In the genomic region with DNA sequence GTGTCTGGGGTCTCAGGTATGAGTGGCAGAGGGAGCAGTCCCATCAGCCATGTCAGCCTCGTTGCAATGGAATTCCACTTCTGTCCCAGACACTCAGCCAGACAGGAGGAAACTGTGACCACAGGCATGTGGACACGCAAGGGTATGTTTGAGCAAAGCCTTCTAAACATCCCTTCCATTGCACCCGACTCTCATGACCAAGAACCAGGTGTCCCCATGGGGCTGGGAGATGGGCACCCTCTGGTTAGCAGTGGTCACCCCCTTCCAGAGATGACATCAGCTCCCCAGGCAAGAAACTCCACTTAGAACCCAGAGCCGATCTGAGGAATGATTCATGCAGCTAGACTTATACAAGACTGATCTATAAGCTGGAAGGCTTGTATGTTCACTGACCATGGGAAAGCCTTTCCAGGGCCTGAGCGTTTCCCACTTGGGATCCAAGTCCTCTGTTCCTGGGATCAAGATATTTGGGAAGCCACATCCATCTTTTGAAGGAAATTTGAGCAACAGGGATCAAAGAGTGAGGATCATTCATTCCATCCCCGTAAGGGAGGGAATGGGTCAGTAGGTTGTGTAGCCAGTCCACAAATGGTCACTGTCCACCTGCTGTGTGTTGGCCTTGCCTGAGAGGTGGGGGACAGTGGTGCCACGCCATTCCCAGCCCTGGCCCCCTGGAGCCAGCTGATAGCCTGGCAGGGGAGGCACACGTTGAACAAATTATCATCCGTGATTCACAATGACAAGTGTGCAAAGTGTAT, we compare ENCODE assay signal across 10 cellular contexts. TPM values are rescaled to one million over a fixed set of nuclear protein-coding genes. Genes with fewer than 3 reads are reported as not detected.
A peak's percentile ranks its signal among the peaks of the same experiment; 100 is the strongest.
DNase-seq lines count a peak whose midpoint lies in the region; ATAC-seq and FAIRE-seq lines count a peak whose summit lies in the region.
"Had no signal": no experiment of that assay in that cellular context is flagged by ENCODE, and none has a peak within 500 bp of the region (broad histone marks: within the 10 kb centered on the region; RNA-seq: fewer than 3 reads in every experiment).

No MANE protein-coding gene starts in this region.

- H3K36me3 Mint-ChIP-seq in activated naive CD8-positive, alpha-beta T cell treated with anti-CD3 and anti-CD28 coated beads, Interleukin-2, amount 10 ng/mL, durations not matched to agents 7 days and 5 days, result no peaks in the 10 kb centered on the region
- no peaks in the 10 kb centered on the region for H3K36me3 Mint-ChIP-seq in activated naive CD8-positive, alpha-beta T cell treated with anti-CD3 and anti-CD28 coated beads, Interleukin-2, amount 50 U/mL, for 24 hours (ENCODE audit: low read depth)
- no peaks in the 10 kb centered on the region for H3K36me3 Mint-ChIP-seq in T-helper 17 cell (ENCODE audit: low read depth)

- intact Hi-C loops in posterior vena cava (cut with DNase I), result loop anchor here (5.0 to 10.0 kb wide), 3 partner anchors 125 to 388 kb away; a partner anchor contains a TSS

- no peak for FAIRE-seq in urothelium cell line (lab: Jason Lieb, UNC)

- ATAC-seq in activated naive CD8-positive, alpha-beta T cell treated with anti-CD3 and anti-CD28 coated beads, Interleukin-2, amount 10 ng/mL, durations not matched to agents 7 days and 5 days (ENCODE audit: low read depth), result no peak
- no peak for ATAC-seq in activated naive CD8-positive, alpha-beta T cell treated with anti-CD3 and anti-CD28 coated beads, Interleukin-2, amount 50 U/mL, for 24 hours
- ATAC-seq in T-helper 17 cell, result no peak

- no peak for DNase-seq in activated naive CD8-positive, alpha-beta T cell treated with anti-CD3 and anti-CD28 coated beads, Interleukin-2, amount 10 ng/mL, durations not matched to agents 7 days and 5 days
- no peak for DNase-seq in activated naive CD8-positive, alpha-beta T cell treated with anti-CD3 and anti-CD28 coated beads, Interleukin-2, amount 50 U/mL, for 24 hours
- DNase-seq in T-helper 17 cell (no peak), fibroblast of peridontal ligament (ENCODE audit: extremely low read depth) (peak; percentile 18), urothelium cell line (ENCODE audit: low spot score) (peak; percentile 58), posterior vena cava (ENCODE audit: low spot score) (no peak), NCI-H748 treated with DMSO at 0.1 percent for 48 hours (lab: John Stamatoyannopoulos, UW) (no peak), NCI-H446 (lab: John Stamatoyannopoulos, UW) (no peak)

- peaks cover 16% of the 10 kb centered on the region for H3K4me1 Mint-ChIP-seq in activated naive CD8-positive, alpha-beta T cell treated with anti-CD3 and anti-CD28 coated beads, Interleukin-2, amount 10 ng/mL, durations not matched to agents 7 days and 5 days
- peaks cover 43% of the 10 kb centered on the region for H3K4me1 Mint-ChIP-seq in activated naive CD8-positive, alpha-beta T cell treated with anti-CD3 and anti-CD28 coated beads, Interleukin-2, amount 50 U/mL, for 24 hours
- H3K4me1 Mint-ChIP-seq in T-helper 17 cell, result peaks cover 24% of the 10 kb centered on the region

- H3K27me3 Mint-ChIP-seq in activated naive CD8-positive, alpha-beta T cell treated with anti-CD3 and anti-CD28 coated beads, Interleukin-2, amount 10 ng/mL, durations not matched to agents 7 days and 5 days, result peaks cover 2% of the 10 kb centered on the region
- H3K27me3 Mint-ChIP-seq in activated naive CD8-positive, alpha-beta T cell treated with anti-CD3 and anti-CD28 coated beads, Interleukin-2, amount 50 U/mL, for 24 hours, result no peaks in the 10 kb centered on the region
- no peaks in the 10 kb centered on the region for H3K27me3 Mint-ChIP-seq in T-helper 17 cell

- H3K9me3 ChIP-seq in T-helper 17 cell (ENCODE audit: control insufficient read depth, low read length, poor library complexity, severe bottlenecking), result no peaks in the 10 kb centered on the region
- H3K9me3 ChIP-seq: heart right ventricle, vagina had no signal

- H3K4me3 Mint-ChIP-seq in activated naive CD8-positive, alpha-beta T cell treated with anti-CD3 and anti-CD28 coated beads, Interleukin-2, amount 10 ng/mL, durations not matched to agents 7 days and 5 days, result no peak overlapping the region
- no peak overlapping the region for H3K4me3 Mint-ChIP-seq in activated naive CD8-positive, alpha-beta T cell treated with anti-CD3 and anti-CD28 coated beads, Interleukin-2, amount 50 U/mL, for 24 hours
- peak overlapping the region; percentile 58 for H3K4me3 Mint-ChIP-seq in T-helper 17 cell

- H3K9me3 Mint-ChIP-seq in activated naive CD8-positive, alpha-beta T cell treated with anti-CD3 and anti-CD28 coated beads, Interleukin-2, amount 10 ng/mL, durations not matched to agents 7 days and 5 days, result no peaks in the 10 kb centered on the region
- H3K9me3 Mint-ChIP-seq in activated naive CD8-positive, alpha-beta T cell treated with anti-CD3 and anti-CD28 coated beads, Interleukin-2, amount 50 U/mL, for 24 hours, result no peaks in the 10 kb centered on the region

- H3K27ac Mint-ChIP-seq in activated naive CD8-positive, alpha-beta T cell treated with anti-CD3 and anti-CD28 coated beads, Interleukin-2, amount 10 ng/mL, durations not matched to agents 7 days and 5 days, result peak overlapping the region; percentile 42
- H3K27ac Mint-ChIP-seq in activated naive CD8-positive, alpha-beta T cell treated with anti-CD3 and anti-CD28 coated beads, Interleukin-2, amount 50 U/mL, for 24 hours, result no peak overlapping the region
- peak overlapping the region; percentile 96 for H3K27ac Mint-ChIP-seq in T-helper 17 cell

- POLR2A ChIA-PET in activated naive CD8-positive, alpha-beta T cell treated with anti-CD3 and anti-CD28 coated beads, Interleukin-2, amount 10 ng/mL, durations not matched to agents 7 days and 5 days (lab: Charles Lee), result interaction anchor here (1.1 to 1.2 kb wide), 2 partner anchors 150 to 292 kb away, joined by 4 read pairs; a partner anchor contains a TSS

RNA-seq across cellular contexts. Expression of a gene that starts 3.9 kb away (rescaled TPM):
- 10 to 100 TPM; 17.9 to 18.9 TPM for total RNA-seq in activated naive CD8-positive, alpha-beta T cell treated with anti-CD3 and anti-CD28 coated beads, Interleukin-2, amount 10 ng/mL, durations not matched to agents 7 days and 5 days
- total RNA-seq in T-helper 17 cell (1 to 10 TPM; 6.5 to 6.8 TPM), posterior vena cava (1 to 10 TPM; 5.0 to 8.0 TPM)

RNA-seq across cellular contexts. Expression of a gene that starts 12.3 kb away (rescaled TPM):
- 10 to 100 TPM; 80.8 to 81.1 TPM for total RNA-seq in activated naive CD8-positive, alpha-beta T cell treated with anti-CD3 and anti-CD28 coated beads, Interleukin-2, amount 10 ng/mL, durations not matched to agents 7 days and 5 days
- total RNA-seq in T-helper 17 cell (10 to 100 TPM; 39.4 to 41.3 TPM), posterior vena cava (10 to 100 TPM; 27.7 to 29.4 TPM)

RNA-seq across cellular contexts. Expression of a gene that starts 24.5 kb away (rescaled TPM):
- total RNA-seq in activated naive CD8-positive, alpha-beta T cell treated with anti-CD3 and anti-CD28 coated beads, Interleukin-2, amount 10 ng/mL, durations not matched to agents 7 days and 5 days, result under 1 TPM; 0.42 to 0.82 TPM
- not detected for total RNA-seq in T-helper 17 cell
- 1 to 10 TPM; 1.0 to 1.9 TPM for total RNA-seq in posterior vena cava

Comparison
In these comparisons a context has a peak if more than half of its experiments do, and no peak if none do; other contexts are left out.
1. DNase-seq: peak in fibroblast of peridontal ligament (single experiment) and urothelium cell line (single experiment); none in activated naive CD8-positive, alpha-beta T cell treated with anti-CD3 and anti-CD28 coated beads, Interleukin-2, amount 10 ng/mL, durations not matched to agents 7 days and 5 days (single experiment), activated naive CD8-positive, alpha-beta T cell treated with anti-CD3 and anti-CD28 coated beads, Interleukin-2, amount 50 U/mL, for 24 hours (single experiment), T-helper 17 cell (0 of 3), posterior vena cava (single experiment), NCI-H748 treated with DMSO at 0.1 percent for 48 hours (single experiment) and NCI-H446 (0 of 2).